Comparison of ENCODE assay signal across 8 cellular contexts in the genomic region with DNA sequence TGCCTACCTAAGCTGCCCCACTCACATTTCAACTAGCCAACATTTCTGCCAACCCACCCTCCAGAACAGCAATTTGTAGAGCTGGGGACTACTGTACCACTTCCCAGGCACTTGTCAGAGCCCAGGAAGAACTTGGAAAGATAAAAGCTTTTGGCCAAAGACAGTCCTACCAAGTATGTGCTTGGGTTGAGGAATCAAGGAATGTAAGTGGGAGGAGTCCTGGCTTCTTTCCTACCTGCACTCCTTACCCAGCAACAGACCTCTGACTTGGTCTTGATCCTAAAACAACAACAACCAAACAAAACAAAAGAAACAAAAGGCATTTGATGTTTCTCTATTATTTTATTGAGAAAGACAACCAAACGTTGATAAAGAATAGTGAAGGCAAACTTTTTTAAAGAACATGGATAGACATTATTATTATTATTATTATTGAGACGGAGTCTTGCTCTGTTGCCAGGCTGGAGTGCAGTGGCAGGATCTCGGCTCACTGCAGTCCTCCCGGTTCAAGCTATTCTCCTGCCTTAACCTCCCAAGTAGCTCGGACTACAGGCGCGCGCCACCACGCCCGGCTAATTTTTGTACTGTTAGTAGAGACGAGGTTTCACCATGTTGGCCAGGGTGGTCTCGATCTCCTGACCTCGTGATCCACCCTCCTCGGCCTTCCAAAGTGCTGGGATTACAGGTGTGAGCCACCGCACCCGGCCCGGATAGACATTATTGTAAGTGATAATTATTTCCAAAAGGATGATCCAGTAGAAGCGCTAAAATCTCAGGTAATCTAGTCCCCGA. TPM values are rescaled to one million over a fixed set of nuclear protein-coding genes. Genes with fewer than 3 reads are reported as not detected.
A peak's percentile ranks its signal among the peaks of the same experiment; 100 is the strongest.
DNase-seq lines count a peak whose midpoint lies in the region; ATAC-seq, FAIRE-seq and TF ChIP-seq lines count a peak whose summit lies in the region.

No MANE protein-coding gene starts in this region.

- intact Hi-C loops in mammary epithelial cell (cut with micrococcal nuclease), result no loop called here

- no peaks in the 10 kb centered on the region for H3K9me3 ChIP-seq in A549
- H3K9me3 ChIP-seq in HUES64 (ENCODE audit: insufficient read depth, low read depth, low read length), result no peaks in the 10 kb centered on the region
- H3K9me3 ChIP-seq in mammary epithelial cell (replicated peaks; ENCODE audit: insufficient read depth, low read length), result no peaks in the 10 kb centered on the region

- no peaks in the 10 kb centered on the region for H3K36me3 Mint-ChIP-seq in naive B cell

- FAIRE-seq in A549 (lab: Jason Lieb, UNC), result no peak

- no peak for TF ChIP-seq EP300 in A549 (IDR thresholded peaks at IDR 0.05)

- H3K4me1 ChIP-seq in A549 (peaks cover 13% of the 10 kb centered on the region), HUES64 (ENCODE audit: insufficient read depth, low read length) (0 out of 2 replicates have a peak, but pooled peaks cover 4% of the 10 kb centered on the region), mammary epithelial cell (ENCODE audit: insufficient read depth, low read length) (peaks cover 5% of the 10 kb centered on the region)

- in situ Hi-C loops in mammary epithelial cell (cut with MboI; ENCODE audit: low sequenced_read_pairs in 2 of 2), result no loop called here

- H3K27me3 Mint-ChIP-seq in naive B cell, result peaks cover under 1 to 2% (median 2%) of the 10 kb centered on the region in 3 donors

- 90% methylated on average over 19 of the region's 19 CpGs for WGBS in A549 (ENCODE audit: missing lambda C conversion rate)
- WGBS in HUES64, result 95% methylated on average over 18 of the region's 19 CpGs
- WGBS in mammary epithelial cell (ENCODE audit: low coverage, missing lambda C conversion rate), result 75% methylated on average over 19 of the region's 19 CpGs

- BruUV-seq in mammary epithelial cell (replicated peaks; lab: Mats Ljungman, UMichigan), result no TSS peak

- H3K27me3 ChIP-seq in HUES64 (ENCODE audit: insufficient read depth, low read length), result peaks cover 73% of the 10 kb centered on the region
- H3K27me3 ChIP-seq in mammary epithelial cell (ENCODE audit: insufficient read depth, low read length), result no peaks in the 10 kb centered on the region

- TF ChIP-seq CTCF in A549 (IDR thresholded peaks at IDR 0.05) (no peak), mammary epithelial cell (conservative IDR thresholded peaks at IDR 0.05 in 1 of 2, IDR thresholded peaks at IDR 0.05 in 1 of 2; ENCODE audit: extremely low read depth in 1 of 2, insufficient read depth in 1 of 2, low read depth in 1 of 2, low read length in 2 of 2) (no peak)

- TF ChIP-seq RAD21 in A549 (conservative IDR thresholded peaks at IDR 0.05 in 1 of 2, IDR thresholded peaks at IDR 0.05 in 1 of 2), result no peak

- peak overlapping the region; percentile 95 for H2AFZ ChIP-seq in mammary epithelial cell (ENCODE audit: low read depth, low read length)

- peaks cover 26 to 43% (median 31%) of the 10 kb centered on the region in 3 donors for H3K4me1 Mint-ChIP-seq in naive B cell

- H3K9me3 Mint-ChIP-seq in naive B cell, result no peaks in the 10 kb centered on the region

- H3K27ac Mint-ChIP-seq in naive B cell, result peak overlapping the region in 5 of 6 donors; percentile 92 to 99 (median 99)

- H3K9ac ChIP-seq in HUES64 (ENCODE audit: low read depth, low read length) (no peak overlapping the region), mammary epithelial cell (ENCODE audit: insufficient read depth, low read length) (no peak overlapping the region)

- ATAC-seq in A549, result no peak
- ATAC-seq in naive B cell (ENCODE audit: low read depth in 2 of 2), result no peak
- no peak for ATAC-seq in HG03045 (IDR thresholded peaks at IDR 0.05; ENCODE audit: unreplicated experiment)

- H3K4me2 ChIP-seq in A549, result peak overlapping the region; percentile 89
- peak overlapping the region; percentile 61 for H3K4me2 ChIP-seq in mammary epithelial cell (ENCODE audit: insufficient read depth, low read depth, low read length)

- H3K4me3 Mint-ChIP-seq in naive B cell, result peak overlapping the region; percentile 80 to 98 (median 93)

- TF ChIP-seq POLR2A in A549 (IDR thresholded peaks at IDR 0.05; ENCODE audit: low read length), result no peak

- no peak overlapping the region for H3K4me3 ChIP-seq in A549
- H3K4me3 ChIP-seq in HUES64 (ENCODE audit: low read length), result peak overlapping the region; percentile 68
- H3K4me3 ChIP-seq in mammary epithelial cell (replicated peaks in 1 of 3; ENCODE audit: insufficient read depth in 1 of 3, low read depth in 2 of 3, low read length in 3 of 3), result no peak overlapping the region

- H3K36me3 ChIP-seq in HUES64 (ENCODE audit: insufficient read depth, low read length), result no peaks in the 10 kb centered on the region
- no peaks in the 10 kb centered on the region for H3K36me3 ChIP-seq in mammary epithelial cell (ENCODE audit: insufficient read depth, low read length)

- dilution Hi-C loops in mammary epithelial cell (cut with HindIII; ENCODE audit: low sequenced_read_pairs), result no loop called here

- no peaks in the 10 kb centered on the region for H3K79me2 ChIP-seq in mammary epithelial cell (ENCODE audit: insufficient read depth, low read length)

- CTCF ChIA-PET in A549 (lab: Yijun Ruan, JAX), result interaction anchor here (1.1 to 4.7 kb wide), 6 partner anchors 10 to 97 kb away, joined by 6 to 39 read pairs (median 24); no protein-coding TSS in a partner anchor
- CTCF ChIA-PET in mammary epithelial cell (lab: Charles Lee; ENCODE audit: low non-redundant PET), result no interaction called here

- DNase-seq in A549 (ENCODE audit: low read depth in 1 of 2, low spot score in 1 of 2) (no peak), mammary epithelial cell (no peak), naive B cell (no peak), COR-L47 (lab: John Stamatoyannopoulos, UW) (no peak), Kasumi-1 (lab: John Stamatoyannopoulos, UW) (no peak), NCI-H510A treated with DMSO at 0.1 percent for 48 hours (lab: John Stamatoyannopoulos, UW) (no peak)

- no peaks in the 10 kb centered on the region for H4K20me1 ChIP-seq in mammary epithelial cell (ENCODE audit: insufficient read depth, low read length)

- POLR2A ChIA-PET in A549 (lab: Yijun Ruan, JAX), result interaction anchor here (0.9 to 3.5 kb wide), 6 partner anchors 12 to 98 kb away, joined by 3 to 78 read pairs (median 20); no protein-coding TSS in a partner anchor

- H3K27ac ChIP-seq in A549, result peak overlapping the region; percentile 93 to 95
- H3K27ac ChIP-seq in HUES64 (ENCODE audit: low read depth, low read length), result no peak overlapping the region
- H3K27ac ChIP-seq in mammary epithelial cell (ENCODE audit: insufficient read depth, low read depth, low read length), result no peak overlapping the region

TF ChIP-seq in A549, 52 proteins besides CTCF, POLR2A, EP300 and RAD21:
- no peak for TF ChIP-seq MYC (IDR thresholded peaks at IDR 0.05; ENCODE audit: borderline replicate concordance, low read length)
- TF ChIP-seq ESRRA (IDR thresholded peaks at IDR 0.05; ENCODE audit: borderline replicate concordance, low read length), result no peak
- no peak for TF ChIP-seq GATA3 (IDR thresholded peaks at IDR 0.05; ENCODE audit: borderline replicate concordance)
- TF ChIP-seq NFE2L2 (conservative IDR thresholded peaks at IDR 0.05; ENCODE audit: low read length), result no peak
- TF ChIP-seq EHF (CRISPR knock-in tag; IDR thresholded peaks at IDR 0.05), result no peak
- TF ChIP-seq BCL3 (IDR thresholded peaks at IDR 0.05), result no peak
- TF ChIP-seq PHF8 (IDR thresholded peaks at IDR 0.05; ENCODE audit: borderline replicate concordance, low read depth), result no peak
- TF ChIP-seq RARB (CRISPR knock-in tag; IDR thresholded peaks at IDR 0.05), result no peak

RNA-seq across cellular contexts. Expression of gene ANXA2R, which starts 33.5 kb away (rescaled TPM):
- polyA plus RNA-seq in A549 (2011; rRNA removed), result 1.7 and 1.8 TPM in 2 replicates
- 2.4 and 2.7 TPM in 2 replicates for polyA plus RNA-seq in A549 (2012; cell fraction: cytosol; rRNA removed)
- 3.3 and 3.7 TPM in 2 replicates for polyA plus RNA-seq in A549 (2012; cell fraction: nucleus; rRNA removed)
- 1.7 to 2.1 TPM (median 2.1 TPM) in 3 replicates for polyA plus RNA-seq in A549 (2017; fragmentation: RNase III; extraction: RNeasy Plus Mini Kit Qiagen cat#74134 plus additional on column Dnase treatment)
- polyA minus RNA-seq in A549 (2011; rRNA and poly(A)+ RNA removed), result 3.2 and 3.8 TPM in 2 replicates
- polyA plus RNA-seq in HUES64 (2013, experiment 1 of 2), result 0.15 TPM
- not detected for polyA plus RNA-seq in HUES64 (2013, experiment 2 of 2)
- total RNA-seq in mammary epithelial cell, result 1 to 10 TPM; 2.2 TPM
- polyA plus RNA-seq in mammary epithelial cell, result 0.07 TPM
- polyA minus RNA-seq in mammary epithelial cell, result not detected
- 10 to 100 TPM; 22.2 to 46.4 (median 32.5) TPM for polyA plus RNA-seq in naive B cell (ENCODE audit: low read depth in 6 of 6)

Comparison
In these comparisons a context has a peak if more than half of its experiments do, and no peak if none do; other contexts are left out.
1. H3K27ac ChIP-seq: peak in A549 (2 of 2); none in HUES64 (single experiment) and mammary epithelial cell (single experiment).
2. RNA of gene ANXA2R, which starts 33.5 kb away (polyA plus RNA-seq): 22.2 to 46.4 TPM in naive B cell; 1.7 to 3.7 TPM in A549 and 0.07 TPM in mammary epithelial cell (single experiment); every median in the first group is over 4 times any median in the second.